3 cellular contexts compared by ENCODE assay signal in the genomic region with DNA sequence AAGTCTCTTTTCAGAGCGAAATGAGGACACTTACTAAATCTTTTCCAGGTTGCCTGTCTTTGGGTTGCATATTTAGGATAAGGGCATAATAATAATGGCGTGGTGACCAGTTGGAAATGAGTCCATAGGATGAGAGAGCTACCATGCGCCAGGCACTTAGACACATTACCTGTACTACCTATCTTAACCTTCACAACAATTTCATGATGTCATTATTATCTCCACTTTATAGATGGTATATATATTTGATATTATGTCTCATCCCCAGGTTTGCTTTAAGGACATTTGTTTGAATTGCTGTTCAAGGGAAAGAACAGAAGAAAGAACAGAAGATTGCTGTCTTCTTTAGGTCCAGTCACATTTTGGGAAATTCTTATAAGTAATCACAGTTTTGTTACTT.
A peak's percentile ranks its signal among the peaks of the same experiment; 100 is the strongest.
TF ChIP-seq lines count a peak whose summit lies in the region.

No MANE protein-coding gene starts in this region.

TF ChIP-seq in HepG2, 621 proteins besides CTCF, POLR2A, EP300 and RAD21:
- TF ChIP-seq PCBP1 (IDR thresholded peaks at IDR 0.05; ENCODE audit: borderline replicate concordance, low read depth, low read length), result no peak
- TF ChIP-seq HOXA9 (CRISPR knock-in tag; IDR thresholded peaks at IDR 0.05; ENCODE audit: borderline replicate concordance), result no peak
- no peak for TF ChIP-seq MED13 (CRISPR knock-in tag; IDR thresholded peaks at IDR 0.05)
- TF ChIP-seq ZNF598 (CRISPR knock-in tag; IDR thresholded peaks at IDR 0.05; ENCODE audit: borderline replicate concordance), result no peak
- TF ChIP-seq POLR2G (IDR thresholded peaks at IDR 0.05; ENCODE audit: low read depth, low read length), result no peak
- no peak for TF ChIP-seq YEATS2 (CRISPR knock-in tag; IDR thresholded peaks at IDR 0.05; ENCODE audit: borderline replicate concordance)
- peak; percentile 71 for TF ChIP-seq ATF7 (IDR thresholded peaks at IDR 0.05)
- TF ChIP-seq ATF7 (CRISPR knock-in tag; IDR thresholded peaks at IDR 0.05), result no peak
- no peak for TF ChIP-seq TBP (CRISPR knock-in tag; IDR thresholded peaks at IDR 0.05)

TF ChIP-seq in HEK293, 187 proteins besides CTCF, POLR2A, EP300 and RAD21:
- no peak for TF ChIP-seq SP3 (tag by site-specific recombination; IDR thresholded peaks at IDR 0.05)
- TF ChIP-seq, protein P1, sequence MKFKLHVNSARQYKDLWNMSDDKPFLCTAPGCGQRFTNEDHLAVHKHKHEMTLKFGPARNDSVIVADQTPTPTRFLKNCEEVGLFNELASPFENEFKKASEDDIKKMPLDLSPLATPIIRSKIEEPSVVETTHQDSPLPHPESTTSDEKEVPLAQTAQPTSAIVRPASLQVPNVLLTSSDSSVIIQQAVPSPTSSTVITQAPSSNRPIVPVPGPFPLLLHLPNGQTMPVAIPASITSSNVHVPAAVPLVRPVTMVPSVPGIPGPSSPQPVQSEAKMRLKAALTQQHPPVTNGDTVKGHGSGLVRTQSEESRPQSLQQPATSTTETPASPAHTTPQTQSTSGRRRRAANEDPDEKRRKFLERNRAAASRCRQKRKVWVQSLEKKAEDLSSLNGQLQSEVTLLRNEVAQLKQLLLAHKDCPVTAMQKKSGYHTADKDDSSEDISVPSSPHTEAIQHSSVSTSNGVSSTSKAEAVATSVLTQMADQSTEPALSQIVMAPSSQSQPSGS (tag by site-specific recombination; IDR thresholded peaks at IDR 0.05; ENCODE audit: low read depth), result peak; percentile 57; the same call in 1 of the 2 replicates

TF ChIP-seq in IMR-90, 13 proteins besides CTCF, POLR2A, EP300 and RAD21:
- TF ChIP-seq, protein P2, sequence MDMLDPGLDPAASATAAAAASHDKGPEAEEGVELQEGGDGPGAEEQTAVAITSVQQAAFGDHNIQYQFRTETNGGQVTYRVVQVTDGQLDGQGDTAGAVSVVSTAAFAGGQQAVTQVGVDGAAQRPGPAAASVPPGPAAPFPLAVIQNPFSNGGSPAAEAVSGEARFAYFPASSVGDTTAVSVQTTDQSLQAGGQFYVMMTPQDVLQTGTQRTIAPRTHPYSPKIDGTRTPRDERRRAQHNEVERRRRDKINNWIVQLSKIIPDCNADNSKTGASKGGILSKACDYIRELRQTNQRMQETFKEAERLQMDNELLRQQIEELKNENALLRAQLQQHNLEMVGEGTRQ (IDR thresholded peaks at IDR 0.05; ENCODE audit: low read depth, low read length), result no peak
- TF ChIP-seq CHD1 (IDR thresholded peaks at IDR 0.05; ENCODE audit: low read depth, low read length), result no peak
- no peak for TF ChIP-seq BHLHE40 (IDR thresholded peaks at IDR 0.05; ENCODE audit: low read depth, low read length)
- TF ChIP-seq FOS (IDR thresholded peaks at IDR 0.05; ENCODE audit: low read depth, low read length), result no peak
- no peak for TF ChIP-seq ELK1 (IDR thresholded peaks at IDR 0.05; ENCODE audit: borderline replicate concordance, low read depth, low read length)
- no peak for TF ChIP-seq MAZ (IDR thresholded peaks at IDR 0.05; ENCODE audit: borderline replicate concordance, low read depth, low read length)
- TF ChIP-seq MAFK (IDR thresholded peaks at IDR 0.05; ENCODE audit: low read depth, low read length), result no peak
- no peak for TF ChIP-seq RCOR1 (IDR thresholded peaks at IDR 0.05; ENCODE audit: insufficient replicate concordance, low read length)
- TF ChIP-seq MXI1 (IDR thresholded peaks at IDR 0.05; ENCODE audit: borderline replicate concordance, low read depth, low read length), result no peak
- TF ChIP-seq SMC3 (IDR thresholded peaks at IDR 0.05; ENCODE audit: low read depth, low read length), result no peak
- no peak for TF ChIP-seq CEBPB (IDR thresholded peaks at IDR 0.05; ENCODE audit: low read depth, low read length)
- TF ChIP-seq NFE2L2 (IDR thresholded peaks at IDR 0.05; ENCODE audit: low read depth, low read length), result no peak
- no peak for TF ChIP-seq RFX5 (IDR thresholded peaks at IDR 0.05; ENCODE audit: low read depth, low read length)
